Comparison of ENCODE assay signal across 1 cellular context in the genomic region with DNA sequence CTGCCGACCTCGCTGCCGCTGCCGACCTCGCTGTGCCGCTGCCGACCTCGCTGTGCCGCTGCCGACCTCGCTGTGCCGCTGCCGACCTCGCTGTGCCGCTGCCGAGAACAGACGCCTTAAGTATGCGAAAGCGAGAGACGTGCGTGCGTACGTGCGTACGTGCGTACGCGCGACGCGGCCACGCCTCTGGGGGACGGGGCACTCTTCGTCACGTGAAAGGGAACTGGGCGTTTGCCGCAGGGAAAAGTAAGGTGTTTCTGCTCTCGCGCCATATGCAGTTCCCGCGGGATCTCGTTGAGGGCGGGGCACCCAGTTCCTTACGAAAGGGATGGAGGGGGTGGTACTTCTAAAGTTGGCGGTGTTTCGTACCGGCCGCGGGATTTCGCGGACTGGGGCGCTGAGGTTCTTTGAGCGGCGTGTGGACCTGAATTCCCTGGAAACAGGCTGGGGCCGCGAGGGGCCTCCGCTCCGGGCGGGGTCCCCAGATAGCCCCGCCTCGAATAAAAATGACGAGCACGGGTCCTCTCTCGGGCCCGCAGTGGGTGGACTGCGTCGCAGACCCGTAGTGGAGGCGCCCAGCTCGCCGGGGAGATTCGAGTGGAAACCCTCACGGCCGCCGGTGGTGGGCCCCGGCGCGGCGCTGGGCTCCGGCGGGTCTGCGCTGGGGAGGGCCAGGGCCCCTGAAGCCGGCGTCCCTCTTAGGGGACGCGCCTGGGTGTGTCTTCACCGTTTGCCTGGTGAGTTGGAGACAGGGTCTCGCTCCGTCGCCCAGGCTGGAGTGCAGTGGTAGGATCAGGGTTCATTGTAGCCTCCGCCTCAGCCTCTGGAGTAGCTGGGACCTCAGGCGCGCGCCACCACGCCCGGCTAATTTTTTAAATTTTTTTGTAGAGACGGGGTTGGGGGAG.
A peak's percentile ranks its signal among the peaks of the same experiment; 100 is the strongest.
TF ChIP-seq lines count a peak whose summit lies in the region.

Gene EIF4A3 (minus strand): TSS at position 94 of the 905 bp plus-strand sequence. CDS start 167 bp downstream, outside the sequence.

TF ChIP-seq in HCT116, 20 proteins besides CTCF, POLR2A, EP300 and RAD21 (continued from another document):
- TF ChIP-seq ZBTB33 (IDR thresholded peaks at IDR 0.05; ENCODE audit: extremely low read depth, insufficient replicate concordance, low read length) (peak; percentile 97), SRF (IDR thresholded peaks at IDR 0.05; ENCODE audit: low read depth) (no peak; the same call in 1 of the 2 replicates), CEBPB (IDR thresholded peaks at IDR 0.05; ENCODE audit: low read depth) (no peak), YY1 (IDR thresholded peaks at IDR 0.05; ENCODE audit: extremely low read depth, insufficient replicate concordance, low read depth, low read length) (no peak), MAX (IDR thresholded peaks at IDR 0.05) (peak; percentile 94), EZH2phosphoT487 (IDR thresholded peaks at IDR 0.05; ENCODE audit: borderline replicate concordance) (no peak), FOSL1 (IDR thresholded peaks at IDR 0.05; ENCODE audit: low read depth) (no peak), CBX3 (IDR thresholded peaks at IDR 0.05; ENCODE audit: low read depth) (no peak), EZH2 (IDR thresholded peaks at IDR 0.05) (no peak), ZNF274 (IDR thresholded peaks at IDR 0.05; ENCODE audit: low read depth, low read length) (no peak)
- TF ChIP-seq, protein P1, sequence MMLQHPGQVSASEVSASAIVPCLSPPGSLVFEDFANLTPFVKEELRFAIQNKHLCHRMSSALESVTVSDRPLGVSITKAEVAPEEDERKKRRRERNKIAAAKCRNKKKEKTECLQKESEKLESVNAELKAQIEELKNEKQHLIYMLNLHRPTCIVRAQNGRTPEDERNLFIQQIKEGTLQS (IDR thresholded peaks at IDR 0.05) = no peak
